1 cellular context compared by ENCODE assay signal in genomic region chr12:122951979-122952892, GRCh38.
TF ChIP-seq lines count a peak whose summit lies in the region.

No MANE protein-coding gene starts in this region.

TF ChIP-seq in K562, 482 proteins besides CTCF, POLR2A, EP300 and RAD21 (continued from another document and continues in another):
- no peak for TF ChIP-seq SMAD2 (IDR thresholded peaks at IDR 0.05; ENCODE audit: low read depth, low read length)
- TF ChIP-seq SRSF3 (IDR thresholded peaks at IDR 0.05; ENCODE audit: insufficient read depth, low read length), result no peak
- TF ChIP-seq GATAD2B (IDR thresholded peaks at IDR 0.05; ENCODE audit: borderline replicate concordance), result no peak
- no peak for TF ChIP-seq NEUROD1 (IDR thresholded peaks at IDR 0.05; ENCODE audit: borderline replicate concordance, low read depth, low read length, partially characterized antibody)
- TF ChIP-seq MTA3 (IDR thresholded peaks at IDR 0.05; ENCODE audit: borderline replicate concordance), result 0 out of 2 replicates have a peak, but pooled peaks have one; percentile 43
- TF ChIP-seq ARID2 (IDR thresholded peaks at IDR 0.05), result peak; percentile 85
- no peak for TF ChIP-seq TEAD4 (IDR thresholded peaks at IDR 0.05; ENCODE audit: low read length)
- TF ChIP-seq TEAD4 (CRISPR knock-in tag; IDR thresholded peaks at IDR 0.05; ENCODE audit: borderline replicate concordance), result no peak
- TF ChIP-seq NFIC (IDR thresholded peaks at IDR 0.05), result no peak
- 0 out of 2 replicates have a peak, but pooled peaks have one; percentile 11 for TF ChIP-seq SIN3B (IDR thresholded peaks at IDR 0.05; ENCODE audit: low read depth)
- TF ChIP-seq ZNF511 (CRISPR knock-in tag; IDR thresholded peaks at IDR 0.05), result 0 out of 2 replicates have a peak, but pooled peaks have one; percentile 10
- TF ChIP-seq BDP1 (IDR thresholded peaks at IDR 0.05; ENCODE audit: insufficient read depth, insufficient read length), result no peak
- no peak for TF ChIP-seq E2F4 (CRISPR knock-in tag; IDR thresholded peaks at IDR 0.05; ENCODE audit: low read depth)
- TF ChIP-seq ZHX1 (conservative IDR thresholded peaks at IDR 0.05; ENCODE audit: low read length), result no peak
- no peak for TF ChIP-seq ZNF280A (IDR thresholded peaks at IDR 0.05; ENCODE audit: low read depth, partially characterized antibody)
- no peak for TF ChIP-seq ZNF699 (CRISPR knock-in tag; IDR thresholded peaks at IDR 0.05; ENCODE audit: insufficient replicate concordance)
- no peak for TF ChIP-seq SMAD1 (IDR thresholded peaks at IDR 0.05; ENCODE audit: low read depth, low read length, partially characterized antibody)
- no peak for TF ChIP-seq PYGO2 (tag; IDR thresholded peaks at IDR 0.05)
- TF ChIP-seq MNT (conservative IDR thresholded peaks at IDR 0.05), result no peak
- no peak for TF ChIP-seq ZNF830 (CRISPR knock-in tag; IDR thresholded peaks at IDR 0.05)
- no peak for TF ChIP-seq GATA2 (CRISPR knock-in tag; IDR thresholded peaks at IDR 0.05)
- no peak for TF ChIP-seq ZNF76 (CRISPR knock-in tag; IDR thresholded peaks at IDR 0.05; ENCODE audit: borderline replicate concordance)
- TF ChIP-seq ZBTB8A (IDR thresholded peaks at IDR 0.05; ENCODE audit: partially characterized antibody), result no peak
- TF ChIP-seq ATF3 (IDR thresholded peaks at IDR 0.05), result no peak
- TF ChIP-seq ATF3 (CRISPR knock-in tag; conservative IDR thresholded peaks at IDR 0.05), result no peak
- no peak for TF ChIP-seq ZNF133 (CRISPR knock-in tag; IDR thresholded peaks at IDR 0.05)
- peak; percentile 39; the same call in 1 of the 2 replicates for TF ChIP-seq ARID4B (CRISPR knock-in tag; IDR thresholded peaks at IDR 0.05)
- peak; percentile 85; the same call in 1 of the 2 replicates for TF ChIP-seq STAG1 (CRISPR knock-in tag; IDR thresholded peaks at IDR 0.05; ENCODE audit: borderline replicate concordance)
- TF ChIP-seq MAX (CRISPR knock-in tag; IDR thresholded peaks at IDR 0.05), result peak; percentile 34; the same call in 1 of the 2 replicates
- TF ChIP-seq NONO (IDR thresholded peaks at IDR 0.05; ENCODE audit: low read depth in 2 of 2, low read length in 1 of 2), result no peak
- no peak for TF ChIP-seq ZSCAN29 (IDR thresholded peaks at IDR 0.05)
- TF ChIP-seq ZBED1 (IDR thresholded peaks at IDR 0.05), result no peak
- TF ChIP-seq ZNF217 (CRISPR knock-in tag; IDR thresholded peaks at IDR 0.05), result no peak
- TF ChIP-seq NFATC3 (IDR thresholded peaks at IDR 0.05), result no peak
- peak; percentile 93 for TF ChIP-seq DEAF1 (CRISPR knock-in tag; IDR thresholded peaks at IDR 0.05)
- no peak for TF ChIP-seq HNRNPL (IDR thresholded peaks at IDR 0.05; ENCODE audit: low read depth, low read length)
- no peak for TF ChIP-seq ZNF316 (IDR thresholded peaks at IDR 0.05)
- 0 out of 2 replicates have a peak, but pooled peaks have one; percentile 27 for TF ChIP-seq FOXP1 (CRISPR knock-in tag; IDR thresholded peaks at IDR 0.05)
- TF ChIP-seq EP400 (IDR thresholded peaks at IDR 0.05), result no peak
- peak; percentile 3 for TF ChIP-seq CTCFL (IDR thresholded peaks at IDR 0.05; ENCODE audit: borderline replicate concordance, insufficient read depth, low read depth, low read length, poor library complexity, severe bottlenecking)
- peak; percentile 21; the same call in 1 of the 2 replicates for TF ChIP-seq ZKSCAN1 (IDR thresholded peaks at IDR 0.05; ENCODE audit: low read depth, low read length)
- no peak for TF ChIP-seq NCOA6 (IDR thresholded peaks at IDR 0.05)
- TF ChIP-seq KAT2B (IDR thresholded peaks at IDR 0.05; ENCODE audit: low read depth, low read length), result no peak
- no peak for TF ChIP-seq ZBTB7A (IDR thresholded peaks at IDR 0.05; ENCODE audit: borderline replicate concordance, control insufficient read depth, low read depth, low read length)
- 0 out of 2 replicates have a peak, but pooled peaks have one; percentile 26 for TF ChIP-seq SMAD4 (CRISPR knock-in tag; conservative IDR thresholded peaks at IDR 0.05)
- TF ChIP-seq TOE1 (IDR thresholded peaks at IDR 0.05; ENCODE audit: borderline replicate concordance), result no peak
- no peak for TF ChIP-seq TOE1 (CRISPR knock-in tag; IDR thresholded peaks at IDR 0.05; ENCODE audit: borderline replicate concordance, low read depth)
- TF ChIP-seq MYNN (IDR thresholded peaks at IDR 0.05), result 0 out of 2 replicates have a peak, but pooled peaks have one; percentile 37
- no peak for TF ChIP-seq MYNN (CRISPR knock-in tag; IDR thresholded peaks at IDR 0.05)
- TF ChIP-seq SMC3 (conservative IDR thresholded peaks at IDR 0.05; ENCODE audit: insufficient read depth, low read depth, low read length), result peak; percentile 94
